ENCODE assay signal across 20 cellular contexts in genomic region chr13:81393110-81393509, GRCh38.
"Had no signal": no experiment of that assay in that cellular context is flagged by ENCODE, and none has a peak within 500 bp of the region (broad histone marks: within the 10 kb centered on the region; RNA-seq: fewer than 3 reads in every experiment).

No MANE protein-coding gene starts in this region.

- H3K36me3 ChIP-seq: esophagus squamous epithelium, gastroesophageal sphincter, left ventricle myocardium inferior, lower lobe of right lung, suprapubic skin, thyroid gland, upper lobe of left lung, uterus had no signal

- DNase-seq: effector memory CD4-positive, alpha-beta T cell; esophagus squamous epithelium; foreskin fibroblast; glutamatergic neuron; immature natural killer cell; kidney; left cardiac atrium; left ventricle myocardium inferior; lower lobe of right lung; naive B cell; stimulated activated CD4-positive, alpha-beta T cell treated with anti-CD3 and anti-CD28 coated beads, Interleukin-2, amount 100 ng/mL, for 48 hours; stimulated activated naive CD8-positive, alpha-beta T cell treated with anti-CD3 and anti-CD28 coated beads, Interleukin-15, Interleukin-2, amounts not matched to agents 100 U/mL and 50 U/mL, for 24 hours; thyroid gland; upper lobe of left lung; uterus had no signal

- H3K4me1 Mint-ChIP-seq: central memory CD8-positive, alpha-beta T cell; immature natural killer cell; memory B cell; naive B cell; stimulated activated effector memory CD8-positive, alpha-beta T cell treated with anti-CD3 and anti-CD28 coated beads, Interleukin-12 subunit alpha, Interleukin-12 subunit beta, amount 100 ng/mL, for 72 hours had no signal

- H3K27ac ChIP-seq: esophagus squamous epithelium, gastroesophageal sphincter, left ventricle myocardium inferior, lower lobe of right lung, suprapubic skin, thyroid gland, upper lobe of left lung, uterus had no signal

- H3K4me1 ChIP-seq: esophagus squamous epithelium, gastroesophageal sphincter, left ventricle myocardium inferior, lower lobe of right lung, thyroid gland, upper lobe of left lung, uterus had no signal

- H3K4me3 ChIP-seq: esophagus squamous epithelium, gastroesophageal sphincter, left ventricle myocardium inferior, lower lobe of right lung, suprapubic skin, thyroid gland, upper lobe of left lung, uterus had no signal

- H3K9me3 ChIP-seq: esophagus squamous epithelium, gastroesophageal sphincter, left ventricle myocardium inferior, lower lobe of right lung, suprapubic skin, thyroid gland, upper lobe of left lung, uterus had no signal

- H3K27me3 Mint-ChIP-seq: central memory CD8-positive, alpha-beta T cell; memory B cell; naive B cell had no signal

- H3K27me3 ChIP-seq: esophagus squamous epithelium, gastroesophageal sphincter, suprapubic skin, thyroid gland, upper lobe of left lung, uterus had no signal

- H3K4me3 Mint-ChIP-seq: central memory CD8-positive, alpha-beta T cell; immature natural killer cell; memory B cell; naive B cell; stimulated activated effector memory CD8-positive, alpha-beta T cell treated with anti-CD3 and anti-CD28 coated beads, Interleukin-12 subunit alpha, Interleukin-12 subunit beta, amount 100 ng/mL, for 72 hours had no signal

- H3K27ac Mint-ChIP-seq: immature natural killer cell; memory B cell; naive B cell; stimulated activated effector memory CD8-positive, alpha-beta T cell treated with anti-CD3 and anti-CD28 coated beads, Interleukin-12 subunit alpha, Interleukin-12 subunit beta, amount 100 ng/mL, for 72 hours had no signal

- ATAC-seq: gastroesophageal sphincter; left cardiac atrium; lower lobe of right lung; stimulated activated effector memory CD8-positive, alpha-beta T cell treated with anti-CD3 and anti-CD28 coated beads, Interleukin-12 subunit alpha, Interleukin-12 subunit beta, amount 100 ng/mL, for 72 hours; stimulated activated naive CD8-positive, alpha-beta T cell treated with anti-CD3 and anti-CD28 coated beads, Interleukin-15, Interleukin-2, amounts not matched to agents 100 U/mL and 50 U/mL, for 24 hours had no signal

- H3K36me3 Mint-ChIP-seq: memory B cell; naive B cell; stimulated activated effector memory CD8-positive, alpha-beta T cell treated with anti-CD3 and anti-CD28 coated beads, Interleukin-12 subunit alpha, Interleukin-12 subunit beta, amount 100 ng/mL, for 72 hours had no signal
